Comparison of ENCODE assay signal across 8 cellular contexts in genomic region chr13:30796132-30796832, GRCh38.
DNase-seq lines count a peak whose midpoint lies in the region; ATAC-seq and TF ChIP-seq lines count a peak whose summit lies in the region.

No MANE protein-coding gene starts in this region.

- H3K9me3 ChIP-seq in CD4-positive, alpha-beta memory T cell (ENCODE audit: control insufficient read depth in 1 of 2, low read length in 2 of 2), result no peaks in the 10 kb centered on the region
- no peaks in the 10 kb centered on the region for H3K9me3 ChIP-seq in lower lobe of right lung

- H3K36me3 ChIP-seq in CD4-positive, alpha-beta memory T cell (ENCODE audit: insufficient read depth, low read length), result no peaks in the 10 kb centered on the region
- H3K36me3 ChIP-seq in lower lobe of right lung, result no peaks in the 10 kb centered on the region

- peak overlapping the region; percentile 63 to 88 (median 74) for H3K4me3 Mint-ChIP-seq in CD4-positive, alpha-beta memory T cell
- no peak overlapping the region for H3K4me3 Mint-ChIP-seq in glutamatergic neuron (ENCODE audit: unreplicated experiment)

- H3K4me3 ChIP-seq in CD4-positive, alpha-beta memory T cell (ENCODE audit: low read length in 2 of 2), result peak overlapping the region in 1 of 2 donors; percentile 10
- H3K4me3 ChIP-seq in lower lobe of right lung, result peak overlapping the region; percentile 6

- peak in 2 of 5 donors; percentile 11 to 36 for DNase-seq in CD4-positive, alpha-beta memory T cell
- DNase-seq in HS-5 (ENCODE audit: low read depth) (peak; percentile 42), amniotic epithelial cell (ENCODE audit: low read depth) (peak; percentile 94), lower lobe of right lung (no peak), NCI-H2227 treated with DMSO at 0.1 percent for 48 hours (lab: John Stamatoyannopoulos, UW) (no peak), SKM-1 (lab: John Stamatoyannopoulos, UW; ENCODE audit: unreplicated experiment) (no peak), glutamatergic neuron (no peak)
- DNase-seq in activated CD4-positive, CD25-positive, alpha-beta regulatory T cell treated with anti-CD3 and anti-CD28 coated beads, Interleukin-2, amount 50 U/mL, for 72 hours, result no peak

- H3K27me3 ChIP-seq in CD4-positive, alpha-beta memory T cell (ENCODE audit: insufficient read depth, low read length), result no peaks in the 10 kb centered on the region
- no peaks in the 10 kb centered on the region for H3K27me3 ChIP-seq in lower lobe of right lung (ENCODE audit: low read depth)

- peaks cover 26% of the 10 kb centered on the region for H3K4me1 ChIP-seq in CD4-positive, alpha-beta memory T cell (ENCODE audit: insufficient read depth, low read length)
- peaks cover 29% of the 10 kb centered on the region for H3K4me1 ChIP-seq in lower lobe of right lung

- CTCF ChIA-PET in CD4-positive, alpha-beta memory T cell (lab: Charles Lee; ENCODE audit: partially characterized antibody), result interaction anchor here (1.0 to 3.5 kb wide), 5 partner anchors 9 to 151 kb away, joined by 3 to 21 read pairs (median 4); no protein-coding TSS in a partner anchor

- TF ChIP-seq CTCF in lower lobe of right lung (IDR thresholded peaks at IDR 0.05) (no peak), glutamatergic neuron (IDR thresholded peaks at IDR 0.05; ENCODE audit: partially characterized antibody, unreplicated experiment) (no peak)

- intact Hi-C loops in CD4-positive, alpha-beta memory T cell (cut with micrococcal nuclease), result loop anchor here (5.0 kb wide), 1 partner anchor 54 kb away; no protein-coding TSS in a partner anchor
- intact Hi-C loops in lower lobe of right lung (cut with DNase I), result no loop called here

- POLR2A ChIA-PET in CD4-positive, alpha-beta memory T cell (lab: Charles Lee; ENCODE audit: partially characterized antibody), result interaction anchor here (0.7 to 3.0 kb wide), 9 partner anchors 20 to 424 kb away, joined by 3 to 13 read pairs (median 4); partner anchors contain the start of genes ALOX5AP, HMGB1 and USPL1

- no peak overlapping the region for H3K27ac ChIP-seq in CD4-positive, alpha-beta memory T cell (ENCODE audit: low read depth, low read length)
- no peak overlapping the region for H3K27ac ChIP-seq in lower lobe of right lung

- no peaks in the 10 kb centered on the region for H3K9me3 Mint-ChIP-seq in CD4-positive, alpha-beta memory T cell
- peaks cover 6% of the 10 kb centered on the region for H3K9me3 Mint-ChIP-seq in glutamatergic neuron (ENCODE audit: unreplicated experiment)

- H3K36me3 Mint-ChIP-seq in CD4-positive, alpha-beta memory T cell, result no peaks in the 10 kb centered on the region
- no peaks in the 10 kb centered on the region for H3K36me3 Mint-ChIP-seq in glutamatergic neuron (ENCODE audit: unreplicated experiment)

- no peaks in the 10 kb centered on the region for H3K27me3 Mint-ChIP-seq in CD4-positive, alpha-beta memory T cell
- H3K27me3 Mint-ChIP-seq in glutamatergic neuron (ENCODE audit: unreplicated experiment), result peaks cover 6% of the 10 kb centered on the region

- H3K27ac Mint-ChIP-seq in CD4-positive, alpha-beta memory T cell, result peak overlapping the region; percentile 58 to 92 (median 84)
- H3K27ac Mint-ChIP-seq in glutamatergic neuron (ENCODE audit: unreplicated experiment), result no peak overlapping the region

- peaks cover 20 to 34% (median 27%) of the 10 kb centered on the region in 4 donors for H3K4me1 Mint-ChIP-seq in CD4-positive, alpha-beta memory T cell
- peaks cover 40% of the 10 kb centered on the region for H3K4me1 Mint-ChIP-seq in glutamatergic neuron (ENCODE audit: low read depth, unreplicated experiment)

- peak in 1 of 2 donors; percentile 30 for ATAC-seq in lower lobe of right lung

Comparison
In these comparisons a context has a peak if more than half of its experiments do, and no peak if none do; other contexts are left out.
1. DNase-seq: peak in HS-5 (single experiment) and amniotic epithelial cell (single experiment); none in lower lobe of right lung (single experiment), NCI-H2227 treated with DMSO at 0.1 percent for 48 hours (single experiment), activated CD4-positive, CD25-positive, alpha-beta regulatory T cell treated with anti-CD3 and anti-CD28 coated beads, Interleukin-2, amount 50 U/mL, for 72 hours (single experiment), SKM-1 (single experiment) and glutamatergic neuron (single experiment).